1 cellular context compared by ENCODE assay signal in genomic region chr2:65430515-65431416, GRCh38.
A peak's percentile ranks its signal among the peaks of the same experiment; 100 is the strongest.
TF ChIP-seq lines count a peak whose summit lies in the region.

No MANE protein-coding gene starts in this region.

TF ChIP-seq in HepG2, 621 proteins besides CTCF, POLR2A, EP300 and RAD21 (continued from another document):
- no peak for TF ChIP-seq SP140L (CRISPR knock-in tag; IDR thresholded peaks at IDR 0.05; ENCODE audit: borderline replicate concordance)
- no peak for TF ChIP-seq PHF5A (CRISPR knock-in tag; IDR thresholded peaks at IDR 0.05; ENCODE audit: low read depth, unreplicated experiment)
- no peak for TF ChIP-seq ZSCAN9 (CRISPR knock-in tag; IDR thresholded peaks at IDR 0.05; ENCODE audit: borderline replicate concordance)
- no peak for TF ChIP-seq CCDC6 (CRISPR knock-in tag; IDR thresholded peaks at IDR 0.05)
- peak; percentile 44 for TF ChIP-seq GATAD2A (CRISPR knock-in tag; IDR thresholded peaks at IDR 0.05)
- no peak for TF ChIP-seq ZNF382 (CRISPR knock-in tag; IDR thresholded peaks at IDR 0.05; ENCODE audit: borderline replicate concordance)
- TF ChIP-seq ZNF432 (CRISPR knock-in tag; IDR thresholded peaks at IDR 0.05; ENCODE audit: borderline replicate concordance) = no peak
- TF ChIP-seq ZNF329 (CRISPR knock-in tag; IDR thresholded peaks at IDR 0.05; ENCODE audit: low read depth) = no peak
- no peak for TF ChIP-seq NRL (CRISPR knock-in tag; IDR thresholded peaks at IDR 0.05; ENCODE audit: borderline replicate concordance)
- peak; percentile 62; the same call in 1 of the 2 replicates for TF ChIP-seq ZFP91 (CRISPR knock-in tag; IDR thresholded peaks at IDR 0.05; ENCODE audit: borderline replicate concordance)
- no peak; the same call in 1 of the 2 replicates for TF ChIP-seq ZNF891 (CRISPR knock-in tag; IDR thresholded peaks at IDR 0.05)
- TF ChIP-seq ZNF34 (CRISPR knock-in tag; IDR thresholded peaks at IDR 0.05; ENCODE audit: borderline replicate concordance) = no peak
- TF ChIP-seq CBFB (CRISPR knock-in tag; IDR thresholded peaks at IDR 0.05) = peak; percentile 55; the same call in 1 of the 2 replicates
- TF ChIP-seq SRF (IDR thresholded peaks at IDR 0.05; ENCODE audit: low read depth, low read length) = no peak
- peak; percentile 73 for TF ChIP-seq MYC (CRISPR knock-in tag; IDR thresholded peaks at IDR 0.05; ENCODE audit: borderline replicate concordance)
- 0 out of 2 replicates have a peak, but pooled peaks have one; percentile 32 for TF ChIP-seq U2AF2 (IDR thresholded peaks at IDR 0.05; ENCODE audit: low read depth, low read length)
- TF ChIP-seq PPARG (CRISPR knock-in tag; conservative IDR thresholded peaks at IDR 0.05) = no peak
- no peak for TF ChIP-seq TOPORS (CRISPR knock-in tag; IDR thresholded peaks at IDR 0.05)
- peak; percentile 33; the same call in 1 of the 2 replicates for TF ChIP-seq MTERF4 (CRISPR knock-in tag; IDR thresholded peaks at IDR 0.05)
- TF ChIP-seq NR1H2 (CRISPR knock-in tag; IDR thresholded peaks at IDR 0.05; ENCODE audit: borderline replicate concordance, low read depth) = no peak; the same call in 1 of the 2 replicates
- no peak for TF ChIP-seq ZNF281 (CRISPR knock-in tag; IDR thresholded peaks at IDR 0.05; ENCODE audit: borderline replicate concordance)
- TF ChIP-seq HNF4A (CRISPR knock-in tag; IDR thresholded peaks at IDR 0.05) = no peak
- TF ChIP-seq TCF12 (IDR thresholded peaks at IDR 0.05) = no peak
- 0 out of 2 replicates have a peak, but pooled peaks have one; percentile 10 for TF ChIP-seq TCF12 (CRISPR knock-in tag; IDR thresholded peaks at IDR 0.05)
- TF ChIP-seq SATB2 (CRISPR knock-in tag; IDR thresholded peaks at IDR 0.05) = peak; percentile 37; the same call in 1 of the 2 replicates
- peak; percentile 66 for TF ChIP-seq HOXA5 (CRISPR knock-in tag; IDR thresholded peaks at IDR 0.05)
- peak; percentile 79 for TF ChIP-seq RBFOX2 (IDR thresholded peaks at IDR 0.05; ENCODE audit: low read depth, low read length)
- no peak for TF ChIP-seq MBNL3 (CRISPR knock-in tag; conservative IDR thresholded peaks at IDR 0.05)
- TF ChIP-seq LBX2 (CRISPR knock-in tag; IDR thresholded peaks at IDR 0.05; ENCODE audit: borderline replicate concordance) = no peak
- TF ChIP-seq ZNF589 (CRISPR knock-in tag; conservative IDR thresholded peaks at IDR 0.05) = no peak
- no peak for TF ChIP-seq ATAD3A (CRISPR knock-in tag; IDR thresholded peaks at IDR 0.05)
- TF ChIP-seq YY1 (IDR thresholded peaks at IDR 0.05; ENCODE audit: insufficient read depth, insufficient replicate concordance, low read depth, low read length) = no peak
- TF ChIP-seq ATF4 (CRISPR knock-in tag; IDR thresholded peaks at IDR 0.05) = 0 out of 4 replicates have a peak, but pooled peaks of 1 of the 2 experiments have one; percentile 21
- TF ChIP-seq SYNCRIP (IDR thresholded peaks at IDR 0.05; ENCODE audit: insufficient read depth, low read depth, low read length) = no peak
- TF ChIP-seq SAP130 (CRISPR knock-in tag; IDR thresholded peaks at IDR 0.05; ENCODE audit: low read depth) = peak; percentile 54
- peak; percentile 80; the same call in 1 of the 2 replicates for TF ChIP-seq POGK (CRISPR knock-in tag; conservative IDR thresholded peaks at IDR 0.05)
- TF ChIP-seq ZNF646 (CRISPR knock-in tag; IDR thresholded peaks at IDR 0.05) = no peak
- 0 out of 2 replicates have a peak, but pooled peaks have one; percentile 5 for TF ChIP-seq SNAPC4 (CRISPR knock-in tag; IDR thresholded peaks at IDR 0.05)
- TF ChIP-seq KDM5A (IDR thresholded peaks at IDR 0.05; ENCODE audit: borderline replicate concordance, low read length) = no peak
